2 cellular contexts compared by ENCODE assay signal in genomic region chr3:128081226-128081625, GRCh38.
TF ChIP-seq lines count a peak whose summit lies in the region.

No MANE protein-coding gene starts in this region.

TF ChIP-seq in liver, 16 proteins besides CTCF, POLR2A, EP300 and RAD21:
- TF ChIP-seq NR2F2 (IDR thresholded peaks at IDR 0.05) (no peak), GABPA (IDR thresholded peaks at IDR 0.05 in 1 of 2, conservative IDR thresholded peaks at IDR 0.05 in 1 of 2) (no peak), MAX (IDR thresholded peaks at IDR 0.05) (no peak), HNF4A (conservative IDR thresholded peaks at IDR 0.05) (peak; percentile 71 to 74), EGR1 (IDR thresholded peaks at IDR 0.05; ENCODE audit: low read depth in 2 of 2) (no peak), HNF4G (IDR thresholded peaks at IDR 0.05) (no peak), ZBTB33 (IDR thresholded peaks at IDR 0.05) (no peak), YY1 (IDR thresholded peaks at IDR 0.05) (no peak), RXRA (IDR thresholded peaks at IDR 0.05) (peak; percentile 91 to 94), REST (IDR thresholded peaks at IDR 0.05) (no peak), TAF1 (conservative IDR thresholded peaks at IDR 0.05) (no peak), FOXA2 (IDR thresholded peaks at IDR 0.05) (no peak), SP1 (IDR thresholded peaks at IDR 0.05) (peak; percentile 81), ATF3 (IDR thresholded peaks at IDR 0.05) (peak; percentile 28), JUND (IDR thresholded peaks at IDR 0.05) (peak in 1 of 2 donors; percentile 8), FOXA1 (IDR thresholded peaks at IDR 0.05) (no peak)

TF ChIP-seq in HepG2, 621 proteins besides CTCF, POLR2A, EP300 and RAD21:
- TF ChIP-seq NFE2L1 (CRISPR knock-in tag; IDR thresholded peaks at IDR 0.05; ENCODE audit: borderline replicate concordance) (no peak), NAIF1 (CRISPR knock-in tag; IDR thresholded peaks at IDR 0.05; ENCODE audit: borderline replicate concordance) (no peak), HNRNPH1 (optimal IDR thresholded peaks at IDR 0.05; ENCODE audit: low read depth, low read length) (no peak), ZSCAN21 (CRISPR knock-in tag; IDR thresholded peaks at IDR 0.05; ENCODE audit: borderline replicate concordance) (no peak), THAP7 (CRISPR knock-in tag; IDR thresholded peaks at IDR 0.05) (no peak), ZNF619 (CRISPR knock-in tag; IDR thresholded peaks at IDR 0.05) (no peak), DNMT1 (CRISPR knock-in tag; IDR thresholded peaks at IDR 0.05) (no peak), DBP (CRISPR knock-in tag; IDR thresholded peaks at IDR 0.05; ENCODE audit: not compliant biosample characterization) (no peak), ZBTB34 (CRISPR knock-in tag; IDR thresholded peaks at IDR 0.05) (no peak), ZNF598 (CRISPR knock-in tag; IDR thresholded peaks at IDR 0.05; ENCODE audit: borderline replicate concordance) (no peak), AKAP8 (CRISPR knock-in tag; IDR thresholded peaks at IDR 0.05) (no peak), E2F5 (CRISPR knock-in tag; conservative IDR thresholded peaks at IDR 0.05) (no peak), ZNF33A (CRISPR knock-in tag; IDR thresholded peaks at IDR 0.05; ENCODE audit: borderline replicate concordance) (no peak), ZNF34 (CRISPR knock-in tag; IDR thresholded peaks at IDR 0.05; ENCODE audit: borderline replicate concordance) (no peak), ZNF614 (CRISPR knock-in tag; IDR thresholded peaks at IDR 0.05; ENCODE audit: borderline replicate concordance) (no peak)
